11 cellular contexts compared by ENCODE assay signal in genomic region chr1:150678988-150679387, GRCh38. TPM values are rescaled to one million over a fixed set of nuclear protein-coding genes. Genes with fewer than 3 reads are reported as not detected.
"Had no signal": no experiment of that assay in that cellular context is flagged by ENCODE, and none has a peak within 500 bp of the region (broad histone marks: within the 10 kb centered on the region; RNA-seq: fewer than 3 reads in every experiment).

No MANE protein-coding gene starts in this region.

- H3K27me3 Mint-ChIP-seq: IgD-negative memory B cell had no signal

- H3K4me1 ChIP-seq: HAP-1 had no signal

- ATAC-seq: HCT116 had no signal

- DNase-seq: GM23248, GOT3, H7, HFFc6, KG1 had no signal

- H3K4me3 ChIP-seq: GM23248, HAP-1 had no signal

- H3K27ac Mint-ChIP-seq: HFFc6, IgD-negative memory B cell had no signal

- H3K9me3 Mint-ChIP-seq: HFFc6, IgD-negative memory B cell had no signal

- H2AFZ ChIP-seq: GM23248 had no signal

- H3K9me3 ChIP-seq: HAP-1 had no signal

- H3K4me3 Mint-ChIP-seq: HFFc6, IgD-negative memory B cell had no signal

- H3K9ac ChIP-seq: GM23248 had no signal

- H3K27ac ChIP-seq: GM23248, HL-60 had no signal

RNA-seq across cellular contexts. Expression of gene HORMAD1, which starts 41.7 kb away (rescaled TPM):
- total RNA-seq: GM23248, H4, H7, HFFc6, HT1080 had no signal
- polyA plus RNA-seq: GM23248 had no signal
